In genomic region chr15:51260262-51260661, GRCh38 we compare ENCODE assay signal across 16 cellular contexts.
DNase-seq lines count a peak whose midpoint lies in the region; ATAC-seq and TF ChIP-seq lines count a peak whose summit lies in the region.
"Had no signal": no experiment of that assay in that cellular context is flagged by ENCODE, and none has a peak within 500 bp of the region (broad histone marks: within the 10 kb centered on the region; RNA-seq: fewer than 3 reads in every experiment).

No MANE protein-coding gene starts in this region.

- no peak for ATAC-seq in activated CD8-positive, alpha-beta memory T cell treated with anti-CD3 and anti-CD28 coated beads, Interleukin-2, amount 10 ng/mL, durations not matched to agents 7 days and 5 days
- no peak for ATAC-seq in psoas muscle
- ATAC-seq in activated CD4-positive, CD25-positive, alpha-beta regulatory T cell treated with anti-CD3 and anti-CD28 coated beads, Interleukin-2, amount 50 U/mL, for 24 hours = no peak
- ATAC-seq: HCT116 had no signal

- no peak overlapping the region for H3K9ac ChIP-seq in GM23248

- H3K4me1 ChIP-seq in GM23248 (ENCODE audit: insufficient read depth) (peaks cover 19% of the 10 kb centered on the region), psoas muscle (no peaks in the 10 kb centered on the region)

- H3K4me1 Mint-ChIP-seq in activated CD8-positive, alpha-beta memory T cell treated with anti-CD3 and anti-CD28 coated beads, Interleukin-2, amount 10 ng/mL, durations not matched to agents 7 days and 5 days = no peaks in the 10 kb centered on the region

- peak; percentile 46 for DNase-seq in AG09309 (ENCODE audit: low read depth)
- DNase-seq in GM23248 = peak; percentile 88
- DNase-seq in amniotic stem cell (lab: John Stamatoyannopoulos, UW) = peak; percentile 6
- DNase-seq in fibroblast of villous mesenchyme (ENCODE audit: low read depth) = peak; percentile 77
- no peak for DNase-seq in activated CD8-positive, alpha-beta memory T cell treated with anti-CD3 and anti-CD28 coated beads, Interleukin-2, amount 10 ng/mL, durations not matched to agents 7 days and 5 days
- no peak for DNase-seq in psoas muscle
- DNase-seq in GM19238 (ENCODE audit: insufficient read length, low spot score) = no peak
- DNase-seq: 8988T; CD4-positive, alpha-beta T cell; DND-41; NCI-H1436; NCI-H2029 treated with DMSO at 0.1 percent for 48 hours; NCI-H510A treated with DMSO at 0.1 percent for 48 hours; SIG-M5 had no signal

- H3K36me3 ChIP-seq in GM23248 (ENCODE audit: low read depth) = no peaks in the 10 kb centered on the region
- no peaks in the 10 kb centered on the region for H3K36me3 ChIP-seq in psoas muscle (ENCODE audit: insufficient read depth in 1 of 2, low read depth in 1 of 2)

- H3K4me3 ChIP-seq in AG09309 (ENCODE audit: control insufficient read depth, low read depth, low read length) = no peak overlapping the region
- H3K4me3 ChIP-seq in GM23248 = no peak overlapping the region
- H3K4me3 ChIP-seq in fibroblast of villous mesenchyme (ENCODE audit: low read depth, low read length) = no peak overlapping the region
- H3K4me3 ChIP-seq in psoas muscle = no peak overlapping the region

- H4K20me1 ChIP-seq in GM23248 (ENCODE audit: insufficient read depth) = no peaks in the 10 kb centered on the region

- in situ Hi-C loops in GM23248 (cut with MboI) = no loop called here

- no peaks in the 10 kb centered on the region for H3K36me3 Mint-ChIP-seq in activated CD8-positive, alpha-beta memory T cell treated with anti-CD3 and anti-CD28 coated beads, Interleukin-2, amount 10 ng/mL, durations not matched to agents 7 days and 5 days

- H3K27ac ChIP-seq in GM23248 = peak overlapping the region; percentile 30
- H3K27ac ChIP-seq in psoas muscle = no peak overlapping the region

- H3K4me2 ChIP-seq in GM23248 (ENCODE audit: unreplicated experiment) = peak overlapping the region; percentile 21

- CTCF ChIA-PET in activated CD8-positive, alpha-beta memory T cell treated with anti-CD3 and anti-CD28 coated beads, Interleukin-2, amount 10 ng/mL, durations not matched to agents 7 days and 5 days (lab: Charles Lee) = no interaction called here

- peaks cover 7% of the 10 kb centered on the region for H3K9me3 Mint-ChIP-seq in activated CD8-positive, alpha-beta memory T cell treated with anti-CD3 and anti-CD28 coated beads, Interleukin-2, amount 10 ng/mL, durations not matched to agents 7 days and 5 days (ENCODE audit: low read depth)
- H3K9me3 Mint-ChIP-seq: CD4-positive, alpha-beta T cell had no signal

- WGBS in GM23248 (ENCODE audit: low coverage in 1 of 2, low lambda C conversion rate in 2 of 2, missing lambda C conversion rate in 2 of 2), 2 experiments = 16 to 17% methylated on average over 6 of the region's 6 CpGs
- WGBS in psoas muscle, 3 donors = 75 to 77% (median 76%) methylated on average over 6 of the region's 6 CpGs

- no peak overlapping the region for H2AFZ ChIP-seq in GM23248

- peaks cover 18% of the 10 kb centered on the region for H3F3A ChIP-seq in GM23248 (ENCODE audit: insufficient read depth)

- intact Hi-C loops in psoas muscle (cut with DNase I) = no loop called here

- H3K9me3 ChIP-seq in GM23248 (ENCODE audit: low read depth) = no peaks in the 10 kb centered on the region
- no peaks in the 10 kb centered on the region for H3K9me3 ChIP-seq in psoas muscle

- TF ChIP-seq CTCF in AG09309 (IDR thresholded peaks at IDR 0.05; ENCODE audit: control insufficient read depth, insufficient read depth, low read depth, low read length, missing control alignments) (no peak), fibroblast of villous mesenchyme (IDR thresholded peaks at IDR 0.05; ENCODE audit: insufficient read depth, low read depth, low read length) (no peak), psoas muscle (IDR thresholded peaks at IDR 0.05) (no peak)

- H3K27me3 Mint-ChIP-seq in activated CD8-positive, alpha-beta memory T cell treated with anti-CD3 and anti-CD28 coated beads, Interleukin-2, amount 10 ng/mL, durations not matched to agents 7 days and 5 days = peaks cover 20% of the 10 kb centered on the region

- no peaks in the 10 kb centered on the region for H3K27me3 ChIP-seq in GM23248 (replicated peaks; ENCODE audit: insufficient read depth)
- H3K27me3 ChIP-seq in psoas muscle (ENCODE audit: insufficient read depth in 3 of 3, low read length in 2 of 3) = no peaks in the 10 kb centered on the region

- H3K27ac Mint-ChIP-seq in activated CD8-positive, alpha-beta memory T cell treated with anti-CD3 and anti-CD28 coated beads, Interleukin-2, amount 10 ng/mL, durations not matched to agents 7 days and 5 days = no peak overlapping the region
- H3K27ac Mint-ChIP-seq: CD4-positive, alpha-beta T cell had no signal

- H3K9me2 ChIP-seq in GM23248 (ENCODE audit: insufficient read depth) = no peaks in the 10 kb centered on the region

- no peaks in the 10 kb centered on the region for H3K79me2 ChIP-seq in GM23248 (ENCODE audit: insufficient read depth)

- no peak overlapping the region for H3K4me3 Mint-ChIP-seq in activated CD8-positive, alpha-beta memory T cell treated with anti-CD3 and anti-CD28 coated beads, Interleukin-2, amount 10 ng/mL, durations not matched to agents 7 days and 5 days
- H3K4me3 Mint-ChIP-seq: CD4-positive, alpha-beta T cell had no signal

Comparison
In these comparisons a context has a peak if more than half of its experiments do, and no peak if none do; other contexts are left out.
1. DNase-seq: peak in AG09309 (single experiment), GM23248 (single experiment), amniotic stem cell (single experiment) and fibroblast of villous mesenchyme (single experiment); none in activated CD8-positive, alpha-beta memory T cell treated with anti-CD3 and anti-CD28 coated beads, Interleukin-2, amount 10 ng/mL, durations not matched to agents 7 days and 5 days (single experiment), psoas muscle (0 of 2) and GM19238 (single experiment).